Comparison of ENCODE assay signal across 19 cellular contexts in genomic region chr10:47058961-47059391, GRCh38.
DNase-seq lines count a peak whose midpoint lies in the region; ATAC-seq, FAIRE-seq and TF ChIP-seq lines count a peak whose summit lies in the region.
"Had no signal": no experiment of that assay in that cellular context is flagged by ENCODE, and none has a peak within 500 bp of the region (broad histone marks: within the 10 kb centered on the region; RNA-seq: fewer than 3 reads in every experiment).

No MANE protein-coding gene starts in this region.

- H3K27me3 ChIP-seq in IMR-90 (ENCODE audit: control insufficient read depth, insufficient read depth, low read length) (peaks cover 15% of the 10 kb centered on the region), stomach (peaks cover 0 to 9% (median 0%) of the 10 kb centered on the region in 3 donors)

- no peak overlapping the region for H3K23ac ChIP-seq in IMR-90 (ENCODE audit: low read depth, low read length)

- no peak overlapping the region for H3K56ac ChIP-seq in IMR-90 (ENCODE audit: extremely low read depth, insufficient read depth, low read length)

- no peak overlapping the region for H2BK20ac ChIP-seq in IMR-90 (ENCODE audit: low read depth, low read length)

- POLR2A ChIA-PET in IMR-90 (lab: Charles Lee; ENCODE audit: unreplicated experiment) = no interaction called here

- H3K27ac ChIP-seq in IMR-90 (ENCODE audit: insufficient read depth, low read length) (no peak overlapping the region), stomach (no peak overlapping the region)
- H3K27ac ChIP-seq: heart left ventricle had no signal

- no peak overlapping the region for H2BK120ac ChIP-seq in IMR-90 (ENCODE audit: low read depth, low read length)

- no peak overlapping the region for H4K8ac ChIP-seq in IMR-90 (ENCODE audit: low read depth in 2 of 2, low read length in 2 of 2)

- H2BK15ac ChIP-seq in IMR-90 (ENCODE audit: low read depth, low read length) = no peak overlapping the region

- H2AFZ ChIP-seq in IMR-90 (replicated peaks; ENCODE audit: low read length, poor library complexity) = no peak overlapping the region

- H3K14ac ChIP-seq in IMR-90 (replicated peaks; ENCODE audit: low read depth, low read length) = no peak overlapping the region

- 89% methylated on average over 7 of the region's 11 CpGs; no CpG with 5 or more reads in 1 of the 2 experiments for WGBS in IMR-90 (ENCODE audit: extremely low coverage in 2 of 2, insufficient read length in 1 of 2), 2 experiments
- 79 to 86% (median 84%) methylated on average over 11 of the region's 11 CpGs for WGBS in stomach, 5 donors

- no TSS peak for BruUV-seq in IMR-90 (replicated peaks; lab: Mats Ljungman, UMichigan)

- TF ChIP-seq CTCF in IMR-90 (conservative IDR thresholded peaks at IDR 0.05; ENCODE audit: low read depth, low read length) (no peak), fibroblast of mammary gland (conservative IDR thresholded peaks at IDR 0.05; ENCODE audit: control insufficient read depth, insufficient read depth, low read depth, low read length) (no peak), stomach (IDR thresholded peaks at IDR 0.05) (no peak)

- FAIRE-seq in GM12891 (lab: Jason Lieb, UNC) = no peak
- FAIRE-seq: A204.1, bronchial epithelial cell had no signal

- no peaks in the 10 kb centered on the region for H3K79me1 ChIP-seq in IMR-90 (ENCODE audit: low read depth in 1 of 2, low read length in 2 of 2)

- H2AK5ac ChIP-seq in IMR-90 (ENCODE audit: low read depth, low read length) = no peak overlapping the region

- dilution Hi-C loops in IMR-90 (cut with HindIII; ENCODE audit: low sequenced_read_pairs, unreplicated experiment) = no loop called here

- TF ChIP-seq POLR2A in IMR-90 (IDR thresholded peaks at IDR 0.05; ENCODE audit: low read depth, low read length) = no peak
- TF ChIP-seq POLR2A in stomach (IDR thresholded peaks at IDR 0.05) = no peak
- TF ChIP-seq POLR2A in GM12891 (IDR thresholded peaks at IDR 0.05; ENCODE audit: low read depth, low read length) = no peak

- CTCF ChIA-PET in IMR-90 (lab: Yijun Ruan, JAX) = no interaction called here

- no peaks in the 10 kb centered on the region for H3K9me1 ChIP-seq in IMR-90 (ENCODE audit: insufficient read depth, low read length)

- H2AK9ac ChIP-seq in IMR-90 (replicated peaks; ENCODE audit: low read depth, low read length, poor library complexity) = no peak overlapping the region

- TF ChIP-seq RAD21 in IMR-90 (IDR thresholded peaks at IDR 0.05; ENCODE audit: low read length) = no peak

- H4K5ac ChIP-seq in IMR-90 (ENCODE audit: low read depth, low read length) = no peak overlapping the region

- no peaks in the 10 kb centered on the region for H4K20me1 ChIP-seq in IMR-90 (ENCODE audit: insufficient read depth, low read length)

- H3K4me1 ChIP-seq in IMR-90 (ENCODE audit: control insufficient read depth, insufficient read depth, low read length) = peaks cover 8% of the 10 kb centered on the region
- no peaks in the 10 kb centered on the region for H3K4me1 ChIP-seq in stomach

- intact Hi-C loops in IMR-90 (cut with micrococcal nuclease) (no loop called here), stomach (cut with DNase I; ENCODE audit: low total_unique reads) (no loop called here)

- no peak overlapping the region for H3K9ac ChIP-seq in IMR-90 (ENCODE audit: low read depth, low read length)

- no peak overlapping the region for H3K4me2 ChIP-seq in IMR-90 (ENCODE audit: low read depth, low read length)

- H3K4ac ChIP-seq in IMR-90 (ENCODE audit: low read depth, low read length) = no peak overlapping the region

- H3K36me3 ChIP-seq in IMR-90 (ENCODE audit: control insufficient read depth, insufficient read depth, low read length) (no peaks in the 10 kb centered on the region), stomach (no peaks in the 10 kb centered on the region)
- H3K36me3 ChIP-seq: heart left ventricle had no signal

- H2BK5ac ChIP-seq in IMR-90 (ENCODE audit: low read depth, low read length, poor library complexity, severe bottlenecking) = no peak overlapping the region

- TF ChIP-seq EP300 in stomach (IDR thresholded peaks at IDR 0.05) = no peak

- H3K18ac ChIP-seq in IMR-90 (ENCODE audit: low read depth, low read length) = no peak overlapping the region

- no peaks in the 10 kb centered on the region for H3K9me3 ChIP-seq in IMR-90 (ENCODE audit: control insufficient read depth, insufficient read depth, low read length)
- H3K9me3 ChIP-seq in stomach = no peaks in the 10 kb centered on the region
- H3K9me3 ChIP-seq: heart left ventricle had no signal

- peak; percentile 1 for DNase-seq in NCI-H2029 (lab: John Stamatoyannopoulos, UW)
- no peak for DNase-seq in NCI-H2029 treated with DMSO at 0.1 percent for 48 hours (lab: John Stamatoyannopoulos, UW)
- DNase-seq in IMR-90 = peak; percentile 46
- peak; percentile 13 for DNase-seq in fibroblast of mammary gland (ENCODE audit: low read depth)
- peak; percentile 8 for DNase-seq in stomach
- no peak for DNase-seq in GM12891 (ENCODE audit: insufficient read length, low spot score)
- no peak for DNase-seq in HK-2 (ENCODE audit: unreplicated experiment)
- DNase-seq: activated CD4-positive, alpha-beta memory T cell treated with anti-CD3 and anti-CD28 coated beads, Interleukin-2, amount 10 ng/mL, durations not matched to agents 7 days and 5 days; activated T-cell treated with anti-CD3 and anti-CD28 coated beads, Interleukin-2, amount 50 U/mL, for 72 hours; CD8-positive, alpha-beta T cell; MV-4-11; stimulated activated naive CD4-positive, alpha-beta T cell treated with Interleukin-2 at 50 U/mL for 16 hours; T-helper 1 cell had no signal

- H4K91ac ChIP-seq in IMR-90 (ENCODE audit: insufficient read depth, low read depth, low read length) = no peak overlapping the region

- ATAC-seq in IMR-90 (ENCODE audit: low read depth) (no peak), HG03196 (IDR thresholded peaks at IDR 0.05; ENCODE audit: unreplicated experiment) (no peak)
- ATAC-seq: activated T-cell treated with anti-CD3 and anti-CD28 coated beads, Interleukin-2, amount 50 U/mL, for 72 hours; CD8-positive, alpha-beta T cell; esophagus mucosa had no signal

- no peak overlapping the region for H3K4me3 ChIP-seq in IMR-90 (ENCODE audit: insufficient read depth, low read depth, low read length)
- H3K4me3 ChIP-seq in fibroblast of mammary gland (ENCODE audit: control insufficient read depth, low read depth, low read length) = no peak overlapping the region
- H3K4me3 ChIP-seq in stomach = no peak overlapping the region
- H3K4me3 ChIP-seq: heart left ventricle, lung had no signal

- in situ Hi-C loops in IMR-90 (cut with MboI; ENCODE audit: low sequenced_read_pairs) = no loop called here

TF ChIP-seq in IMR-90, 13 proteins besides CTCF, POLR2A, EP300 and RAD21 (continues in another document):
- TF ChIP-seq CHD1 (IDR thresholded peaks at IDR 0.05; ENCODE audit: low read depth, low read length) (no peak), RCOR1 (IDR thresholded peaks at IDR 0.05; ENCODE audit: insufficient replicate concordance, low read length) (no peak), NFE2L2 (IDR thresholded peaks at IDR 0.05; ENCODE audit: low read depth, low read length) (no peak), CEBPB (IDR thresholded peaks at IDR 0.05; ENCODE audit: low read depth, low read length) (no peak), BHLHE40 (IDR thresholded peaks at IDR 0.05; ENCODE audit: low read depth, low read length) (no peak), MXI1 (IDR thresholded peaks at IDR 0.05; ENCODE audit: borderline replicate concordance, low read depth, low read length) (no peak), ELK1 (IDR thresholded peaks at IDR 0.05; ENCODE audit: borderline replicate concordance, low read depth, low read length) (no peak), FOS (IDR thresholded peaks at IDR 0.05; ENCODE audit: low read depth, low read length) (no peak), RFX5 (IDR thresholded peaks at IDR 0.05; ENCODE audit: low read depth, low read length) (no peak), SMC3 (IDR thresholded peaks at IDR 0.05; ENCODE audit: low read depth, low read length) (no peak)

TF ChIP-seq in GM12891, 5 proteins besides CTCF, POLR2A, EP300 and RAD21:
- TF ChIP-seq POLR2AphosphoS5 (IDR thresholded peaks at IDR 0.05; ENCODE audit: low read depth, low read length) = no peak
- TF ChIP-seq SPI1 (IDR thresholded peaks at IDR 0.05; ENCODE audit: low read depth, low read length) = no peak
- no peak for TF ChIP-seq POU2F2 (IDR thresholded peaks at IDR 0.05; ENCODE audit: low read depth, low read length)
- TF ChIP-seq TAF1 (IDR thresholded peaks at IDR 0.05; ENCODE audit: low read depth, low read length) = no peak
- TF ChIP-seq PAX5 (IDR thresholded peaks at IDR 0.05; ENCODE audit: insufficient read depth, low read length, severe bottlenecking) = no peak

Comparison
In these comparisons a context has a peak if more than half of its experiments do, and no peak if none do; other contexts are left out.
1. DNase-seq: peak in NCI-H2029 (single experiment), IMR-90 (single experiment), fibroblast of mammary gland (single experiment) and stomach (single experiment); none in NCI-H2029 treated with DMSO at 0.1 percent for 48 hours (single experiment), GM12891 (single experiment) and HK-2 (single experiment).